ENCODE assay signal across 8 cellular contexts in the genomic region with DNA sequence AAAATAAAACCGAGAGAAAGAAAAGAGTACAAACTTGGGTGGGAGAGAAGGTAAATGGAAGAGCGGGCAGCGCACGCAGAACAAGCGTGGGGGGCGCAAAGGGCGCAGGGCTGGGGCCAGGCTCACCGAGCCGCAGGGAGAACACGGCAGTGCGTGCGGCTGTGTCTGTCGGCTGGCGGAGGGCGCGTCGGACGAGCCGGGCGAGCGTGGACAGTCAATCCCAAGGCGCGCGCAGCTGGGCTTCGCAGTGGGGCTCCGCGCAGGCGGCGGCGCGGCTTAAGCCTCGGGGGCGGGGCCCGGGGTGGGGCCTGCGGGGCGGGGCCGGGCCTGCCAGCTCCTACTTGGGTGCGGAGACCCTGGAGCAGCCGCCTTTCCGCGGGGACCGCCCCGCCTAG. TPM values are rescaled to one million over a fixed set of nuclear protein-coding genes. Genes with fewer than 3 reads are reported as not detected.
A peak's percentile ranks its signal among the peaks of the same experiment; 100 is the strongest.
DNase-seq lines count a peak whose midpoint lies in the region; ATAC-seq, FAIRE-seq and TF ChIP-seq lines count a peak whose summit lies in the region.

A gene with protein sequence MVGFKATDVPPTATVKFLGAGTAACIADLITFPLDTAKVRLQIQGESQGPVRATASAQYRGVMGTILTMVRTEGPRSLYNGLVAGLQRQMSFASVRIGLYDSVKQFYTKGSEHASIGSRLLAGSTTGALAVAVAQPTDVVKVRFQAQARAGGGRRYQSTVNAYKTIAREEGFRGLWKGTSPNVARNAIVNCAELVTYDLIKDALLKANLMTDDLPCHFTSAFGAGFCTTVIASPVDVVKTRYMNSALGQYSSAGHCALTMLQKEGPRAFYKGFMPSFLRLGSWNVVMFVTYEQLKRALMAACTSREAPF (minus strand): TSS at position 249 of the 395 bp plus-strand sequence. CDS start 4,465 bp downstream, outside the sequence.

- H2AFZ ChIP-seq in endothelial cell of umbilical vein (ENCODE audit: low read depth, low read length): peak within 1 kb of the TSS; percentile 86

- peaks cover 52% of the 10 kb centered on the region for H3K4me1 ChIP-seq in CD4-positive, CD25-positive, alpha-beta regulatory T cell (ENCODE audit: control insufficient read depth, insufficient read depth, low read length, poor library complexity, severe bottlenecking)
- peaks cover 11% of the 10 kb centered on the region for H3K4me1 ChIP-seq in endothelial cell of umbilical vein (ENCODE audit: control insufficient read depth, extremely low read depth, insufficient read depth, low read length)

- peaks cover 43% of the 10 kb centered on the region for H3K36me3 Mint-ChIP-seq in CD4-positive, CD25-positive, alpha-beta regulatory T cell
- peaks cover 46% of the 10 kb centered on the region for H3K36me3 Mint-ChIP-seq in activated CD8-positive, alpha-beta memory T cell treated with anti-CD3 and anti-CD28 coated beads, Interleukin-2, amount 10 ng/mL, durations not matched to agents 7 days and 5 days

- peak; percentile 79 to 91 (median 81) for DNase-seq in CD4-positive, CD25-positive, alpha-beta regulatory T cell
- DNase-seq in HK-2 (ENCODE audit: unreplicated experiment): peak; percentile 85
- peak; percentile 86 for DNase-seq in NOMO-1 treated with dmso at 0.1 percent for 144 hours (lab: John Stamatoyannopoulos, UW; ENCODE audit: unreplicated experiment)
- peak; percentile 91 for DNase-seq in activated CD8-positive, alpha-beta memory T cell treated with anti-CD3 and anti-CD28 coated beads, Interleukin-2, amount 10 ng/mL, durations not matched to agents 7 days and 5 days
- no peak for DNase-seq in endothelial cell of umbilical vein (ENCODE audit: low read depth, low spot score)
- peak; percentile 29 for DNase-seq in middle frontal gyrus (ENCODE audit: extremely low spot score, low spot score)
- DNase-seq in stimulated activated CD8-positive, alpha-beta memory T cell treated with anti-CD3 and anti-CD28 coated beads, Interleukin-2, amount 100 ng/mL, for 1 hour (ENCODE audit: low read depth in 2 of 2): peak; percentile 70 to 80

- peaks cover 0 to 2% (median 0%) of the 10 kb centered on the region in 7 donors for H3K9me3 Mint-ChIP-seq in CD4-positive, CD25-positive, alpha-beta regulatory T cell
- no peaks in the 10 kb centered on the region for H3K9me3 Mint-ChIP-seq in activated CD8-positive, alpha-beta memory T cell treated with anti-CD3 and anti-CD28 coated beads, Interleukin-2, amount 10 ng/mL, durations not matched to agents 7 days and 5 days (ENCODE audit: low read depth)

- H3K27ac Mint-ChIP-seq in CD4-positive, CD25-positive, alpha-beta regulatory T cell: peak within 1 kb of the TSS; percentile 98 to 99 (median 99)
- peak within 1 kb of the TSS; percentile 97 for H3K27ac Mint-ChIP-seq in activated CD8-positive, alpha-beta memory T cell treated with anti-CD3 and anti-CD28 coated beads, Interleukin-2, amount 10 ng/mL, durations not matched to agents 7 days and 5 days

- peak; percentile 58 to 65 for ATAC-seq in CD4-positive, CD25-positive, alpha-beta regulatory T cell (ENCODE audit: low read depth in 2 of 2)
- peak; percentile 66 for ATAC-seq in GM19455 (IDR thresholded peaks at IDR 0.05; ENCODE audit: unreplicated experiment)
- peak; percentile 74 for ATAC-seq in activated CD8-positive, alpha-beta memory T cell treated with anti-CD3 and anti-CD28 coated beads, Interleukin-2, amount 10 ng/mL, durations not matched to agents 7 days and 5 days

- no peak for TF ChIP-seq CTCF in endothelial cell of umbilical vein (IDR thresholded peaks at IDR 0.05; ENCODE audit: extremely low read depth in 1 of 2, insufficient read depth in 1 of 2, low read depth in 1 of 2, low read length in 2 of 2)

- H4K20me1 ChIP-seq in endothelial cell of umbilical vein (replicated peaks; ENCODE audit: control insufficient read depth, extremely low read depth, insufficient read depth, low read length): no peaks in the 10 kb centered on the region

- peak within 1 kb of the TSS; percentile 65 for H3K4me2 ChIP-seq in endothelial cell of umbilical vein (ENCODE audit: insufficient read depth, low read length)

- intact Hi-C loops in endothelial cell of umbilical vein (cut with micrococcal nuclease): loop anchor here (2.0 to 5.0 kb wide), 3 partner anchors 18 to 340 kb away; partner anchors contain the start of genes C2CD3 and PPME1

- H3K9me1 ChIP-seq in endothelial cell of umbilical vein (replicated peaks; ENCODE audit: control insufficient read depth, extremely low read depth, insufficient read depth, low read length): no peaks in the 10 kb centered on the region

- H3K9me3 ChIP-seq in CD4-positive, CD25-positive, alpha-beta regulatory T cell (ENCODE audit: control insufficient read depth in 2 of 2, low read length in 2 of 2): no peaks in the 10 kb centered on the region
- H3K9me3 ChIP-seq in endothelial cell of umbilical vein (replicated peaks; ENCODE audit: control insufficient read depth, insufficient read depth, low read length): no peaks in the 10 kb centered on the region

- POLR2A ChIA-PET in endothelial cell of umbilical vein (lab: Charles Lee): interaction anchor here (0.6 to 1.1 kb wide), 2 partner anchors 188 to 288 kb away, joined by 4 to 5 read pairs; partner anchors contain the start of genes C2CD3 and PPME1

- peak within 1 kb of the TSS; percentile 59 for H3K9ac ChIP-seq in endothelial cell of umbilical vein (replicated peaks; ENCODE audit: extremely low read depth, insufficient read depth, low read length)

- peaks cover 39% of the 10 kb centered on the region for H3K36me3 ChIP-seq in CD4-positive, CD25-positive, alpha-beta regulatory T cell (ENCODE audit: control insufficient read depth, insufficient read depth, low read length)
- H3K36me3 ChIP-seq in endothelial cell of umbilical vein (ENCODE audit: control insufficient read depth in 2 of 2, extremely low read depth in 1 of 2, insufficient read depth in 2 of 2, low read length in 2 of 2): no peaks in the 10 kb centered on the region

- CTCF ChIA-PET in activated CD8-positive, alpha-beta memory T cell treated with anti-CD3 and anti-CD28 coated beads, Interleukin-2, amount 10 ng/mL, durations not matched to agents 7 days and 5 days (lab: Charles Lee): interaction anchor here (0.8 to 1.9 kb wide), 6 partner anchors 8 to 188 kb away, joined by 3 to 5 read pairs (median 4); partner anchors contain the start of genes C2CD3 and PPME1
- CTCF ChIA-PET in endothelial cell of umbilical vein (lab: Charles Lee): interaction anchor here (1.0 to 1.4 kb wide), 2 partner anchors 19 kb away, joined by 3 to 4 read pairs; no protein-coding TSS in a partner anchor

- TF ChIP-seq POLR2A in endothelial cell of umbilical vein (IDR thresholded peaks at IDR 0.05; ENCODE audit: low read depth, low read length): peak; percentile 92

- peak within 1 kb of the TSS; percentile 97 for H3K4me3 ChIP-seq in CD4-positive, CD25-positive, alpha-beta regulatory T cell (ENCODE audit: low read depth, low read length)
- peak within 1 kb of the TSS; percentile 24 to 73 (median 56) for H3K4me3 ChIP-seq in endothelial cell of umbilical vein (replicated peaks in 1 of 3; ENCODE audit: insufficient read depth in 1 of 3, low read depth in 1 of 3, low read length in 3 of 3)

- peak within 1 kb of the TSS; percentile 97 for H3K27ac ChIP-seq in CD4-positive, CD25-positive, alpha-beta regulatory T cell (ENCODE audit: insufficient read depth, low read length, poor library complexity, severe bottlenecking)
- peak within 1 kb of the TSS; percentile 71 for H3K27ac ChIP-seq in endothelial cell of umbilical vein (ENCODE audit: insufficient read depth, low read depth, low read length)

- H3K4me3 Mint-ChIP-seq in CD4-positive, CD25-positive, alpha-beta regulatory T cell: peak within 1 kb of the TSS; percentile 95 to 100 (median 98)
- peak within 1 kb of the TSS; percentile 93 for H3K4me3 Mint-ChIP-seq in activated CD8-positive, alpha-beta memory T cell treated with anti-CD3 and anti-CD28 coated beads, Interleukin-2, amount 10 ng/mL, durations not matched to agents 7 days and 5 days

- H3K27me3 Mint-ChIP-seq in CD4-positive, CD25-positive, alpha-beta regulatory T cell: no peaks in the 10 kb centered on the region
- H3K27me3 Mint-ChIP-seq in activated CD8-positive, alpha-beta memory T cell treated with anti-CD3 and anti-CD28 coated beads, Interleukin-2, amount 10 ng/mL, durations not matched to agents 7 days and 5 days: no peaks in the 10 kb centered on the region

- H3K4me1 Mint-ChIP-seq in CD4-positive, CD25-positive, alpha-beta regulatory T cell: peaks cover 0 to 48% (median 30%) of the 10 kb centered on the region in 4 donors
- H3K4me1 Mint-ChIP-seq in activated CD8-positive, alpha-beta memory T cell treated with anti-CD3 and anti-CD28 coated beads, Interleukin-2, amount 10 ng/mL, durations not matched to agents 7 days and 5 days: peaks cover 51% of the 10 kb centered on the region

- dilution Hi-C loops in endothelial cell of umbilical vein (cut with MboI; ENCODE audit: extremely low pct_ligation_motif_present, low sequenced_read_pairs): no loop called here

- no peaks in the 10 kb centered on the region for H3K27me3 ChIP-seq in CD4-positive, CD25-positive, alpha-beta regulatory T cell (ENCODE audit: control insufficient read depth, insufficient read depth, low read length)
- no peaks in the 10 kb centered on the region for H3K27me3 ChIP-seq in endothelial cell of umbilical vein (ENCODE audit: control insufficient read depth in 2 of 2, insufficient read depth in 2 of 2, low read length in 2 of 2)

- BruUV-seq in endothelial cell of umbilical vein (replicated peaks; lab: Mats Ljungman, UMichigan): no TSS peak

- FAIRE-seq in endothelial cell of umbilical vein (lab: Jason Lieb, UNC): no peak

- H3K79me2 ChIP-seq in endothelial cell of umbilical vein (ENCODE audit: control insufficient read depth, insufficient read depth, low read length): no peaks in the 10 kb centered on the region

TF ChIP-seq in endothelial cell of umbilical vein, 7 proteins besides CTCF, POLR2A, EP300 and RAD21 (continues in another document):
- TF ChIP-seq, protein P1, sequence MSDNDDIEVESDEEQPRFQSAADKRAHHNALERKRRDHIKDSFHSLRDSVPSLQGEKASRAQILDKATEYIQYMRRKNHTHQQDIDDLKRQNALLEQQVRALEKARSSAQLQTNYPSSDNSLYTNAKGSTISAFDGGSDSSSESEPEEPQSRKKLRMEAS (IDR thresholded peaks at IDR 0.05; ENCODE audit: insufficient read depth, insufficient read length): no peak

RNA-seq across cellular contexts. Expression of the gene that starts here (rescaled TPM):
- 850 TPM for total RNA-seq in CD4-positive, CD25-positive, alpha-beta regulatory T cell
- 1,000 to 10,000 TPM; 1,262 to 2,276 (median 1,740) TPM for polyA plus RNA-seq in CD4-positive, CD25-positive, alpha-beta regulatory T cell
- 100 to 1,000 TPM; 199 to 288 TPM for total RNA-seq in activated CD8-positive, alpha-beta memory T cell treated with anti-CD3 and anti-CD28 coated beads, Interleukin-2, amount 10 ng/mL, durations not matched to agents 7 days and 5 days
- total RNA-seq in endothelial cell of umbilical vein: 12.1 and 16.5 TPM in 2 replicates
- polyA plus RNA-seq in endothelial cell of umbilical vein: 21.4 and 24.0 TPM in 2 replicates
- polyA plus RNA-seq in endothelial cell of umbilical vein (2011; cell fraction: cytosol; rRNA removed): 15.8 and 15.9 TPM in 2 replicates
- 7.3 and 9.4 TPM in 2 replicates for polyA plus RNA-seq in endothelial cell of umbilical vein (2011; cell fraction: nucleus; rRNA removed)
- 7.5 and 17.3 TPM in 2 replicates for polyA plus RNA-seq in endothelial cell of umbilical vein (2012)
- polyA minus RNA-seq in endothelial cell of umbilical vein: 23.4 and 30.6 TPM in 2 replicates
- 101 TPM for polyA minus RNA-seq in endothelial cell of umbilical vein (2011; cell fraction: cytosol; rRNA and poly(A)+ RNA removed)
- 7.5 and 8.0 TPM in 2 replicates for polyA minus RNA-seq in endothelial cell of umbilical vein (2011; cell fraction: nucleus; rRNA and poly(A)+ RNA removed)

Comparison
In these comparisons a context has a peak if more than half of its experiments do, and no peak if none do; other contexts are left out.
1. RNA of the gene that starts here (total RNA-seq): 850 TPM in CD4-positive, CD25-positive, alpha-beta regulatory T cell (single experiment) and 199 to 288 TPM in activated CD8-positive, alpha-beta memory T cell treated with anti-CD3 and anti-CD28 coated beads, Interleukin-2, amount 10 ng/mL, durations not matched to agents 7 days and 5 days; 12.1 to 16.5 TPM in endothelial cell of umbilical vein; every median in the first group is over 10 times any median in the second.
2. RNA of the gene that starts here (polyA plus RNA-seq): 1,262 to 2,276 TPM in CD4-positive, CD25-positive, alpha-beta regulatory T cell; 7.3 to 24.0 TPM in endothelial cell of umbilical vein; every median in the first group is over 10 times any median in the second.
3. Peak in every context shown above with its lines, with median percentiles within 50 percentile points of each other: ATAC-seq.